Comparison of ENCODE assay signal across 2 cellular contexts in genomic region chr17:42391439-42391838, GRCh38.
TF ChIP-seq lines count a peak whose summit lies in the region.

No MANE protein-coding gene starts in this region.

TF ChIP-seq in K562, 482 proteins besides CTCF, POLR2A, EP300 and RAD21:
- peak; percentile 85 for TF ChIP-seq ZNF316 (IDR thresholded peaks at IDR 0.05)
- TF ChIP-seq MAFF (IDR thresholded peaks at IDR 0.05; ENCODE audit: low read length): 0 out of 2 replicates have a peak, but pooled peaks have one; percentile 20
- peak; percentile 69 for TF ChIP-seq C11orf30 (IDR thresholded peaks at IDR 0.05; ENCODE audit: low read depth)
- peak; percentile 45; the same call in 1 of the 2 replicates for TF ChIP-seq MAFG (tag; conservative IDR thresholded peaks at IDR 0.05)
- TF ChIP-seq MAFK (IDR thresholded peaks at IDR 0.05; ENCODE audit: low read length): 0 out of 2 replicates have a peak, but pooled peaks have one; percentile 23

TF ChIP-seq in HepG2, 621 proteins besides CTCF, POLR2A, EP300 and RAD21:
- peak; percentile 74 to 82 for TF ChIP-seq MAFK (conservative IDR thresholded peaks at IDR 0.05 in 1 of 2, IDR thresholded peaks at IDR 0.05 in 1 of 2; ENCODE audit: low read length in 2 of 2)
- peak; percentile 62; the same call in 1 of the 2 replicates for TF ChIP-seq MAFF (IDR thresholded peaks at IDR 0.05; ENCODE audit: low read depth, low read length)
